In genomic region chr5:169703803-169704202, GRCh38 we compare ENCODE assay signal across 1 cellular context.
A peak's percentile ranks its signal among the peaks of the same experiment; 100 is the strongest.
TF ChIP-seq lines count a peak whose summit lies in the region.

No MANE protein-coding gene starts in this region.

TF ChIP-seq in GM12878, 131 proteins besides CTCF, POLR2A, EP300 and RAD21:
- TF ChIP-seq MEF2B (IDR thresholded peaks at IDR 0.05; ENCODE audit: partially characterized antibody, poor library complexity, severe bottlenecking) (no peak), PBX3 (IDR thresholded peaks at IDR 0.05; ENCODE audit: insufficient replicate concordance, low read depth, low read length) (peak; percentile 14), RB1 (IDR thresholded peaks at IDR 0.05; ENCODE audit: borderline replicate concordance) (no peak), POLR2AphosphoS2 (IDR thresholded peaks at IDR 0.05; ENCODE audit: low read depth, low read length) (no peak), TCF12 (IDR thresholded peaks at IDR 0.05; ENCODE audit: low read depth, low read length) (no peak), MTA3 (IDR thresholded peaks at IDR 0.05; ENCODE audit: borderline replicate concordance, low read length) (0 out of 2 replicates have a peak, but pooled peaks have one; percentile 6), RUNX3 (IDR thresholded peaks at IDR 0.05; ENCODE audit: low read length) (peak; percentile 55), YY1 (IDR thresholded peaks at IDR 0.05; ENCODE audit: low read depth, low read length) (0 out of 2 replicates have a peak, but pooled peaks have one; percentile 24), ZBTB4 (CRISPR knock-in tag; IDR thresholded peaks at IDR 0.05) (peak; percentile 75; the same call in 1 of the 2 replicates), RFX5 (IDR thresholded peaks at IDR 0.05; ENCODE audit: low read depth, low read length) (no peak)
- TF ChIP-seq, protein P1, sequence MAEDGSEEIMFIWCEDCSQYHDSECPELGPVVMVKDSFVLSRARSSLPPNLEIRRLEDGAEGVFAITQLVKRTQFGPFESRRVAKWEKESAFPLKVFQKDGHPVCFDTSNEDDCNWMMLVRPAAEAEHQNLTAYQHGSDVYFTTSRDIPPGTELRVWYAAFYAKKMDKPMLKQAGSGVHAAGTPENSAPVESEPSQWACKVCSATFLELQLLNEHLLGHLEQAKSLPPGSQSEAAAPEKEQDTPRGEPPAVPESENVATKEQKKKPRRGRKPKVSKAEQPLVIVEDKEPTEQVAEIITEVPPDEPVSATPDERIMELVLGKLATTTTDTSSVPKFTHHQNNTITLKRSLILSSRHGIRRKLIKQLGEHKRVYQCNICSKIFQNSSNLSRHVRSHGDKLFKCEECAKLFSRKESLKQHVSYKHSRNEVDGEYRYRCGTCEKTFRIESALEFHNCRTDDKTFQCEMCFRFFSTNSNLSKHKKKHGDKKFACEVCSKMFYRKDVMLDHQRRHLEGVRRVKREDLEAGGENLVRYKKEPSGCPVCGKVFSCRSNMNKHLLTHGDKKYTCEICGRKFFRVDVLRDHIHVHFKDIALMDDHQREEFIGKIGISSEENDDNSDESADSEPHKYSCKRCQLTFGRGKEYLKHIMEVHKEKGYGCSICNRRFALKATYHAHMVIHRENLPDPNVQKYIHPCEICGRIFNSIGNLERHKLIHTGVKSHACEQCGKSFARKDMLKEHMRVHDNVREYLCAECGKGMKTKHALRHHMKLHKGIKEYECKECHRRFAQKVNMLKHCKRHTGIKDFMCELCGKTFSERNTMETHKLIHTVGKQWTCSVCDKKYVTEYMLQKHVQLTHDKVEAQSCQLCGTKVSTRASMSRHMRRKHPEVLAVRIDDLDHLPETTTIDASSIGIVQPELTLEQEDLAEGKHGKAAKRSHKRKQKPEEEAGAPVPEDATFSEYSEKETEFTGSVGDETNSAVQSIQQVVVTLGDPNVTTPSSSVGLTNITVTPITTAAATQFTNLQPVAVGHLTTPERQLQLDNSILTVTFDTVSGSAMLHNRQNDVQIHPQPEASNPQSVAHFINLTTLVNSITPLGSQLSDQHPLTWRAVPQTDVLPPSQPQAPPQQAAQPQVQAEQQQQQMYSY (CRISPR knock-in tag; IDR thresholded peaks at IDR 0.05) = 0 out of 2 replicates have a peak, but pooled peaks have one; percentile 15
- TF ChIP-seq, protein P2, sequence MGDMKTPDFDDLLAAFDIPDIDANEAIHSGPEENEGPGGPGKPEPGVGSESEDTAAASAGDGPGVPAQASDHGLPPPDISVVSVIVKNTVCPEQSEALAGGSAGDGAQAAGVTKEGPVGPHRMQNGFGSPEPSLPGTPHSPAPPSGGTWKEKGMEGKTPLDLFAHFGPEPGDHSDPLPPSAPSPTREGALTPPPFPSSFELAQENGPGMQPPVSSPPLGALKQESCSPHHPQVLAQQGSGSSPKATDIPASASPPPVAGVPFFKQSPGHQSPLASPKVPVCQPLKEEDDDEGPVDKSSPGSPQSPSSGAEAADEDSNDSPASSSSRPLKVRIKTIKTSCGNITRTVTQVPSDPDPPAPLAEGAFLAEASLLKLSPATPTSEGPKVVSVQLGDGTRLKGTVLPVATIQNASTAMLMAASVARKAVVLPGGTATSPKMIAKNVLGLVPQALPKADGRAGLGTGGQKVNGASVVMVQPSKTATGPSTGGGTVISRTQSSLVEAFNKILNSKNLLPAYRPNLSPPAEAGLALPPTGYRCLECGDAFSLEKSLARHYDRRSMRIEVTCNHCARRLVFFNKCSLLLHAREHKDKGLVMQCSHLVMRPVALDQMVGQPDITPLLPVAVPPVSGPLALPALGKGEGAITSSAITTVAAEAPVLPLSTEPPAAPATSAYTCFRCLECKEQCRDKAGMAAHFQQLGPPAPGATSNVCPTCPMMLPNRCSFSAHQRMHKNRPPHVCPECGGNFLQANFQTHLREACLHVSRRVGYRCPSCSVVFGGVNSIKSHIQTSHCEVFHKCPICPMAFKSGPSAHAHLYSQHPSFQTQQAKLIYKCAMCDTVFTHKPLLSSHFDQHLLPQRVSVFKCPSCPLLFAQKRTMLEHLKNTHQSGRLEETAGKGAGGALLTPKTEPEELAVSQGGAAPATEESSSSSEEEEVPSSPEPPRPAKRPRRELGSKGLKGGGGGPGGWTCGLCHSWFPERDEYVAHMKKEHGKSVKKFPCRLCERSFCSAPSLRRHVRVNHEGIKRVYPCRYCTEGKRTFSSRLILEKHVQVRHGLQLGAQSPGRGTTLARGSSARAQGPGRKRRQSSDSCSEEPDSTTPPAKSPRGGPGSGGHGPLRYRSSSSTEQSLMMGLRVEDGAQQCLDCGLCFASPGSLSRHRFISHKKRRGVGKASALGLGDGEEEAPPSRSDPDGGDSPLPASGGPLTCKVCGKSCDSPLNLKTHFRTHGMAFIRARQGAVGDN (IDR thresholded peaks at IDR 0.05) = 0 out of 2 replicates have a peak, but pooled peaks have one; percentile 7
- TF ChIP-seq, protein P3, sequence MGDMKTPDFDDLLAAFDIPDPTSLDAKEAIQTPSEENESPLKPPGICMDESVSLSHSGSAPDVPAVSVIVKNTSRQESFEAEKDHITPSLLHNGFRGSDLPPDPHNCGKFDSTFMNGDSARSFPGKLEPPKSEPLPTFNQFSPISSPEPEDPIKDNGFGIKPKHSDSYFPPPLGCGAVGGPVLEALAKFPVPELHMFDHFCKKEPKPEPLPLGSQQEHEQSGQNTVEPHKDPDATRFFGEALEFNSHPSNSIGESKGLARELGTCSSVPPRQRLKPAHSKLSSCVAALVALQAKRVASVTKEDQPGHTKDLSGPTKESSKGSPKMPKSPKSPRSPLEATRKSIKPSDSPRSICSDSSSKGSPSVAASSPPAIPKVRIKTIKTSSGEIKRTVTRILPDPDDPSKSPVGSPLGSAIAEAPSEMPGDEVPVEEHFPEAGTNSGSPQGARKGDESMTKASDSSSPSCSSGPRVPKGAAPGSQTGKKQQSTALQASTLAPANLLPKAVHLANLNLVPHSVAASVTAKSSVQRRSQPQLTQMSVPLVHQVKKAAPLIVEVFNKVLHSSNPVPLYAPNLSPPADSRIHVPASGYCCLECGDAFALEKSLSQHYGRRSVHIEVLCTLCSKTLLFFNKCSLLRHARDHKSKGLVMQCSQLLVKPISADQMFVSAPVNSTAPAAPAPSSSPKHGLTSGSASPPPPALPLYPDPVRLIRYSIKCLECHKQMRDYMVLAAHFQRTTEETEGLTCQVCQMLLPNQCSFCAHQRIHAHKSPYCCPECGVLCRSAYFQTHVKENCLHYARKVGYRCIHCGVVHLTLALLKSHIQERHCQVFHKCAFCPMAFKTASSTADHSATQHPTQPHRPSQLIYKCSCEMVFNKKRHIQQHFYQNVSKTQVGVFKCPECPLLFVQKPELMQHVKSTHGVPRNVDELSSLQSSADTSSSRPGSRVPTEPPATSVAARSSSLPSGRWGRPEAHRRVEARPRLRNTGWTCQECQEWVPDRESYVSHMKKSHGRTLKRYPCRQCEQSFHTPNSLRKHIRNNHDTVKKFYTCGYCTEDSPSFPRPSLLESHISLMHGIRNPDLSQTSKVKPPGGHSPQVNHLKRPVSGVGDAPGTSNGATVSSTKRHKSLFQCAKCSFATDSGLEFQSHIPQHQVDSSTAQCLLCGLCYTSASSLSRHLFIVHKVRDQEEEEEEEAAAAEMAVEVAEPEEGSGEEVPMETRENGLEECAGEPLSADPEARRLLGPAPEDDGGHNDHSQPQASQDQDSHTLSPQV (IDR thresholded peaks at IDR 0.05) = peak; percentile 90
